Comparison of ENCODE assay signal across 9 cellular contexts in the genomic region with DNA sequence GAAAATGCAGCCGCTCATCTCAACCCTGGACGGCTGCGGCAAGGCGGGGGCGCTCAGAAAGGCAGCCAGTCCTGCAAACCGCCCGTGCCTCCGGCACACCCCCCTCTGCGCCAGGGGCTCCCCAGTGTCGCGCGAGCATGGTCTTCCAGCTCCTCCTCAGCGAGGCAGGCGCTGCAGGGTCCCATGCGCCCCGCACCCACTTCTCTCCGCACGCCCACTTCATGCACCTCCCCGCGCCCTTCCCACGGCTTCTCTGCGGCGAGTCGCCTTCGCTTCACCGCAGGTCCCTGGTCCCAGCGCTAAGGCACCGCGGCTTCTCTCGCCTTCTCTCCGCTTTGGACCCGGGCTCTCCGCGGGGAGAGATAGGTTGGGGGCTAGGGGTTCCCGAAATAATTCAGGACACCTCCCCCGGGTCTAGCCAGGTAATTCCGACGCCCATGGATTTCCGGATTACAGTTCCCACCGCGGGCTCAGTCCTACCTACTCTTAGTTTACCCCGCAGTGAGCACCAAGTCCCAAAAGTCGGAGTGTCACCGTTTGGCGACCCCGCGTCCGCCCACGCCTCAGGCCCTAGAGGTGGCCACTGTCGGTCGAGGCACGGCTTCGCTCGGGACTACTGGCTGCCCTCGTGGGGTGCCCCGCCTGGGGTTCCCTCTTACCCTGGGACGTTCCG.
DNase-seq lines count a peak whose midpoint lies in the region; ATAC-seq and TF ChIP-seq lines count a peak whose summit lies in the region.
"Had no signal": no experiment of that assay in that cellular context is flagged by ENCODE, and none has a peak within 500 bp of the region (broad histone marks: within the 10 kb centered on the region; RNA-seq: fewer than 3 reads in every experiment).

No MANE protein-coding gene starts in this region.

- no peak overlapping the region for H2AK5ac ChIP-seq in trophoblast cell (ENCODE audit: low read length)

- no peak overlapping the region for H2BK5ac ChIP-seq in trophoblast cell (ENCODE audit: low read depth, low read length, poor library complexity)

- no peak overlapping the region for H4K8ac ChIP-seq in trophoblast cell (ENCODE audit: low read depth, low read length)

- CTCF ChIA-PET in Calu3 (lab: Charles Lee) (no interaction called here), SK-N-SH (lab: Yijun Ruan, JAX) (interaction anchor here (1.4 kb wide), 1 partner anchor 43 kb away, joined by 4 read pairs; no protein-coding TSS in a partner anchor)

- no peak overlapping the region for H3K18ac ChIP-seq in trophoblast cell (ENCODE audit: low read length)

- H3K4me1 ChIP-seq in SK-N-SH (ENCODE audit: control insufficient read depth in 1 of 2, insufficient read depth in 2 of 2, low read depth in 1 of 2, low read length in 1 of 2) (peaks cover 0 to 12% of the 10 kb centered on the region in 2 experiments; a peak in 2 of 4 replicates), left ventricle myocardium inferior (peaks cover 28% of the 10 kb centered on the region), trophoblast cell (ENCODE audit: control insufficient read depth in 1 of 2, insufficient read depth in 2 of 2, low read length in 2 of 2) (peaks cover 9 to 11% of the 10 kb centered on the region in 2 experiments)

- no peak for DNase-seq in Calu3
- peak; percentile 58 for DNase-seq in SK-N-SH
- DNase-seq in left ventricle myocardium inferior, result no peak
- no peak for DNase-seq in trophoblast cell
- no peak for DNase-seq in HuH-7 (ENCODE audit: low spot score)
- no peak for DNase-seq in EL
- no peak for DNase-seq in kidney tubule cell (ENCODE audit: low spot score)
- DNase-seq: NCI-H2029 had no signal

- H2AFZ ChIP-seq in SK-N-SH (ENCODE audit: low read depth) (no peak overlapping the region), trophoblast cell (ENCODE audit: insufficient read depth, low read length, poor library complexity) (no peak overlapping the region)

- H4K12ac ChIP-seq in trophoblast cell (ENCODE audit: low read depth, low read length), result no peak overlapping the region

- no peak overlapping the region for H3K4ac ChIP-seq in trophoblast cell (ENCODE audit: low read depth, low read length)

- no peak overlapping the region for H2BK120ac ChIP-seq in trophoblast cell (ENCODE audit: insufficient read depth, low read length, poor library complexity)

- POLR2A ChIA-PET in SK-N-SH (lab: Yijun Ruan, JAX), result no interaction called here

- BruUV-seq in Calu3 (replicated peaks; lab: Mats Ljungman, UMichigan), result no TSS peak

- H4K20me1 ChIP-seq in SK-N-SH (ENCODE audit: insufficient read depth), result 0 out of 2 replicates have a peak, but pooled peaks cover 3% of the 10 kb centered on the region

- H3K9ac ChIP-seq in SK-N-SH (no peak overlapping the region), trophoblast cell (ENCODE audit: low read length) (no peak overlapping the region)

- H3K27ac Mint-ChIP-seq in Calu3 (ENCODE audit: unreplicated experiment), result no peak overlapping the region

- TF ChIP-seq RAD21 in SK-N-SH (IDR thresholded peaks at IDR 0.05; ENCODE audit: low read length), result no peak

- no peak overlapping the region for H3K14ac ChIP-seq in trophoblast cell (ENCODE audit: low read length)

- H3K79me1 ChIP-seq in trophoblast cell (ENCODE audit: low read length), result no peaks in the 10 kb centered on the region

- H3K27ac ChIP-seq in SK-N-SH (ENCODE audit: low read depth in 2 of 2, low read length in 1 of 2), result no peak overlapping the region
- H3K27ac ChIP-seq in left ventricle myocardium inferior (replicated peaks), result no peak overlapping the region
- H3K27ac ChIP-seq in trophoblast cell (ENCODE audit: low read depth, low read length), result no peak overlapping the region

- intact Hi-C loops in Calu3 (cut with micrococcal nuclease; ENCODE audit: unreplicated experiment) (no loop called here), left ventricle myocardium inferior (cut with micrococcal nuclease) (no loop called here)

- H3K36me3 Mint-ChIP-seq in Calu3 (ENCODE audit: insufficient read depth, unreplicated experiment), result no peaks in the 10 kb centered on the region

- peak overlapping the region; percentile 85 for H3K4me2 ChIP-seq in SK-N-SH
- peak overlapping the region; percentile 40 for H3K4me2 ChIP-seq in trophoblast cell (ENCODE audit: low read length)

- no peaks in the 10 kb centered on the region for H3K9me3 Mint-ChIP-seq in Calu3 (ENCODE audit: low read depth, unreplicated experiment)

- H3F3A ChIP-seq in SK-N-SH (replicated peaks; ENCODE audit: insufficient read depth), result no peaks in the 10 kb centered on the region

- H3K27me3 ChIP-seq in SK-N-SH (ENCODE audit: insufficient read depth) (peaks cover 80% of the 10 kb centered on the region), left ventricle myocardium inferior (ENCODE audit: low read depth) (peaks cover 96% of the 10 kb centered on the region), trophoblast cell (ENCODE audit: insufficient read depth, low read length) (peaks cover 34% of the 10 kb centered on the region)

- H3K23ac ChIP-seq in trophoblast cell (ENCODE audit: low read length), result no peak overlapping the region

- H3K79me2 ChIP-seq in SK-N-SH (ENCODE audit: insufficient read depth) (no peaks in the 10 kb centered on the region), trophoblast cell (ENCODE audit: control insufficient read depth, insufficient read depth, low read length, poor library complexity) (no peaks in the 10 kb centered on the region)

- no peaks in the 10 kb centered on the region for H3K36me3 ChIP-seq in SK-N-SH (replicated peaks in 1 of 2; ENCODE audit: control insufficient read depth in 1 of 2, insufficient read depth in 2 of 2, low read length in 1 of 2)
- no peaks in the 10 kb centered on the region for H3K36me3 ChIP-seq in left ventricle myocardium inferior
- no peaks in the 10 kb centered on the region for H3K36me3 ChIP-seq in trophoblast cell (ENCODE audit: control insufficient read depth in 1 of 2, insufficient read depth in 2 of 2, low read length in 2 of 2)

- no peaks in the 10 kb centered on the region for H3K9me2 ChIP-seq in SK-N-SH

- 4% methylated on average over 17 of the region's 58 CpGs for WGBS in SK-N-SH (ENCODE audit: low lambda C conversion rate)
- no CpG with 5 or more reads among the region's 58 CpGs for WGBS in trophoblast cell (ENCODE audit: extremely low coverage, insufficient coverage, insufficient read length)

- H3K4me3 ChIP-seq in SK-N-SH (ENCODE audit: low read depth in 2 of 2, low read length in 1 of 2) (peak overlapping the region in 1 of 2 experiments; percentile 33; a peak in 2 of 4 replicates), left ventricle myocardium inferior (peak overlapping the region; percentile 61), trophoblast cell (ENCODE audit: low read depth, low read length) (peak overlapping the region; percentile 18)

- H3K27me3 Mint-ChIP-seq in Calu3 (ENCODE audit: unreplicated experiment), result peaks cover 99% of the 10 kb centered on the region

- TF ChIP-seq CTCF in Calu3 (IDR thresholded peaks at IDR 0.05; ENCODE audit: unreplicated experiment) (no peak), SK-N-SH (IDR thresholded peaks at IDR 0.05) (no peak), left ventricle myocardium inferior (IDR thresholded peaks at IDR 0.05; ENCODE audit: borderline replicate concordance) (no peak)

- H3K9me3 ChIP-seq in SK-N-SH (no peaks in the 10 kb centered on the region), left ventricle myocardium inferior (replicated peaks) (no peaks in the 10 kb centered on the region), trophoblast cell (ENCODE audit: insufficient read depth, low read depth, low read length) (peaks cover 7% of the 10 kb centered on the region)

- no peak for ATAC-seq in HG03139 (IDR thresholded peaks at IDR 0.05; ENCODE audit: unreplicated experiment)

- no peak overlapping the region for H4K91ac ChIP-seq in trophoblast cell (ENCODE audit: low read depth, low read length)

- H3K4me1 Mint-ChIP-seq in Calu3 (ENCODE audit: low read depth, unreplicated experiment), result peaks cover 14% of the 10 kb centered on the region

- peak overlapping the region; percentile 68 for H3K4me3 Mint-ChIP-seq in Calu3 (ENCODE audit: low read depth, unreplicated experiment)

- no peak for TF ChIP-seq EP300 in SK-N-SH (IDR thresholded peaks at IDR 0.05; ENCODE audit: borderline replicate concordance in 1 of 2, low read depth in 1 of 2, low read length in 1 of 2)

- no peak overlapping the region for H2BK12ac ChIP-seq in trophoblast cell (ENCODE audit: low read length)

TF ChIP-seq in SK-N-SH, 30 proteins besides CTCF, POLR2A, EP300 and RAD21 (continues in another document):
- TF ChIP-seq, protein P1, sequence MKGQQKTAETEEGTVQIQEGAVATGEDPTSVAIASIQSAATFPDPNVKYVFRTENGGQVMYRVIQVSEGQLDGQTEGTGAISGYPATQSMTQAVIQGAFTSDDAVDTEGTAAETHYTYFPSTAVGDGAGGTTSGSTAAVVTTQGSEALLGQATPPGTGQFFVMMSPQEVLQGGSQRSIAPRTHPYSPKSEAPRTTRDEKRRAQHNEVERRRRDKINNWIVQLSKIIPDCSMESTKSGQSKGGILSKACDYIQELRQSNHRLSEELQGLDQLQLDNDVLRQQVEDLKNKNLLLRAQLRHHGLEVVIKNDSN (IDR thresholded peaks at IDR 0.05; ENCODE audit: borderline replicate concordance, low read depth), result no peak
- TF ChIP-seq, protein P2, sequence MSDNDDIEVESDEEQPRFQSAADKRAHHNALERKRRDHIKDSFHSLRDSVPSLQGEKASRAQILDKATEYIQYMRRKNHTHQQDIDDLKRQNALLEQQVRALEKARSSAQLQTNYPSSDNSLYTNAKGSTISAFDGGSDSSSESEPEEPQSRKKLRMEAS (IDR thresholded peaks at IDR 0.05; ENCODE audit: low read depth), result no peak
- TF ChIP-seq GABPA (IDR thresholded peaks at IDR 0.05; ENCODE audit: low read depth) (no peak), POLR2AphosphoS5 (IDR thresholded peaks at IDR 0.05; ENCODE audit: low read depth, low read length) (no peak), EZH2phosphoT487 (IDR thresholded peaks at IDR 0.05; ENCODE audit: borderline replicate concordance, low read depth) (no peak), FOXJ3 (CRISPR knock-in tag; IDR thresholded peaks at IDR 0.05) (no peak)
- TF ChIP-seq, protein P3, sequence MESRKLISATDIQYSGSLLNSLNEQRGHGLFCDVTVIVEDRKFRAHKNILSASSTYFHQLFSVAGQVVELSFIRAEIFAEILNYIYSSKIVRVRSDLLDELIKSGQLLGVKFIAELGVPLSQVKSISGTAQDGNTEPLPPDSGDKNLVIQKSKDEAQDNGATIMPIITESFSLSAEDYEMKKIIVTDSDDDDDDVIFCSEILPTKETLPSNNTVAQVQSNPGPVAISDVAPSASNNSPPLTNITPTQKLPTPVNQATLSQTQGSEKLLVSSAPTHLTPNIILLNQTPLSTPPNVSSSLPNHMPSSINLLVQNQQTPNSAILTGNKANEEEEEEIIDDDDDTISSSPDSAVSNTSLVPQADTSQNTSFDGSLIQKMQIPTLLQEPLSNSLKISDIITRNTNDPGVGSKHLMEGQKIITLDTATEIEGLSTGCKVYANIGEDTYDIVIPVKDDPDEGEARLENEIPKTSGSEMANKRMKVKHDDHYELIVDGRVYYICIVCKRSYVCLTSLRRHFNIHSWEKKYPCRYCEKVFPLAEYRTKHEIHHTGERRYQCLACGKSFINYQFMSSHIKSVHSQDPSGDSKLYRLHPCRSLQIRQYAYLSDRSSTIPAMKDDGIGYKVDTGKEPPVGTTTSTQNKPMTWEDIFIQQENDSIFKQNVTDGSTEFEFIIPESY (IDR thresholded peaks at IDR 0.05; ENCODE audit: borderline replicate concordance, low read depth), result no peak
